Comparison of ENCODE assay signal across 1 cellular context in the genomic region with DNA sequence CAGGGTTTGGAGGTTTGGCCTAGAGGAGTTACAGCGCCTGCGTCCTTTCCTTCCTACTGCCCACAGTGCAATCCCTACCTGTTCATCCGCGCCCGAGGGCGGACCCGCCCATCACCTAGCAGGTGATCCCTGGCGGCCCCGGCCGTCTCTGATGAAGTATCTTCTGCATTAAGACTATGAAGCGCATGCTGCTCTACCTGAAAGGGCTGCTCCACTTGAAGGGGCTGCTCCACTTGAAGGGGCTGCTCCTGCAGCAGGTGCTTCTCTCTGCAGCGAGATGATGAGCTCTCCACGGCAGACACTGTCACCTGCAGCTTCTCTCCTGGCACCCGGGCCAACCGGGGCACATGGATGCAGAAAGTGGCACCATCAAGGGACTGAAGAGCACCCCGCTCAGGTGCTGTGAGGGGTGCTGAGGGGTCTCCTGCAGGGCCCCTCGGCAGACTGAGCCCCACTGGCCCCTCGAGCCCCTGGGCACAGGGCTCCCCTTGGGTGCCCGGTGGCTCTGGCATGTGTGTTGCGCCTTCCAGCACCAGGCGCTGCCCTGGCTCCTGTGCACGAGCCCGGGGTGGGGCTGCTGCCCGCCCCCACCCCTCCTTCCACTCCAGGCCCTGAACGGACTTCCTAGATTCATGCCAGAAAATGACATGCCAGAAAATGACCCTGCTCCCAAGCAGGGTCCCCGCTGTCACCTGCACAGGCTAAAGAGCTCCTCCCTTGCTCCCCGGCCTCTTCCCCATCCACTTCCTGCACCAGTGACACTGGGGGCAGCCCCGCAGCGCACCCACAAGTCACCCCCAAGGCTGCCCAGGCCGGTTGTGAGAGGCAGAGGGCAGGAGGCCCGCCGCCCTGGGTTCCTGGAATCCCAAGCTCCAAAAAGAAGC.
TF ChIP-seq lines count a peak whose summit lies in the region.

No MANE protein-coding gene starts in this region.

TF ChIP-seq in K562, 482 proteins besides CTCF, POLR2A, EP300 and RAD21:
- TF ChIP-seq GATAD2A (IDR thresholded peaks at IDR 0.05) (no peak), DIDO1 (tag; IDR thresholded peaks at IDR 0.05; ENCODE audit: low read depth) (no peak), DLX4 (CRISPR knock-in tag; IDR thresholded peaks at IDR 0.05) (no peak), ELK3 (CRISPR knock-in tag; IDR thresholded peaks at IDR 0.05) (no peak), ZFX (CRISPR knock-in tag; IDR thresholded peaks at IDR 0.05) (no peak), POLR2G (IDR thresholded peaks at IDR 0.05; ENCODE audit: low read depth, low read length) (peak; percentile 3; the same call in 1 of the 2 replicates)
- TF ChIP-seq, protein P1, sequence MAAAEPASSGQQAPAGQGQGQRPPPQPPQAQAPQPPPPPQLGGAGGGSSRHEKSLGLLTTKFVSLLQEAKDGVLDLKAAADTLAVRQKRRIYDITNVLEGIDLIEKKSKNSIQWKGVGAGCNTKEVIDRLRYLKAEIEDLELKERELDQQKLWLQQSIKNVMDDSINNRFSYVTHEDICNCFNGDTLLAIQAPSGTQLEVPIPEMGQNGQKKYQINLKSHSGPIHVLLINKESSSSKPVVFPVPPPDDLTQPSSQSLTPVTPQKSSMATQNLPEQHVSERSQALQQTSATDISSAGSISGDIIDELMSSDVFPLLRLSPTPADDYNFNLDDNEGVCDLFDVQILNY (CRISPR knock-in tag; IDR thresholded peaks at IDR 0.05), result no peak
